8 cellular contexts compared by ENCODE assay signal in the genomic region with DNA sequence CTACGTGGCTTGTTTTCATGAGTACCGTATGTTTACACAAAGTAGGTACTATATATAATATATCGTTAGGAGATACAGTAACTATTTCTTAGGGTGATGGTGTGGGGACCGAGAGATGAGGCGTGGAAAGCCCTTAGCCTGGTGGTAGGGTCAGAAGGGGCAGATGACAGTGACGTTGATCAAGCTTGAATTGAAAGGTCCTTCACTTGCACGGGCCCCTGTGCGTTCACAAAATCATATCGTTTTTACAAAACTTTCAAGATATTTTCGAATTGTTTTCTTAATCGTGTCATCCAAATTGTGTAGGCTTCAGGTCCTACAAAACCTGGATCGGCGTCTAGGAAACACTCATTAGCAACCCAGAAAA. TPM values are rescaled to one million over a fixed set of nuclear protein-coding genes. Genes with fewer than 3 reads are reported as not detected.
DNase-seq lines count a peak whose midpoint lies in the region; ATAC-seq, FAIRE-seq and TF ChIP-seq lines count a peak whose summit lies in the region.

No MANE protein-coding gene starts in this region.

- H3K9me3 ChIP-seq in ascending aorta: no peaks in the 10 kb centered on the region
- no peaks in the 10 kb centered on the region for H3K9me3 ChIP-seq in kidney (ENCODE audit: control insufficient read depth in 1 of 2, low read length in 2 of 2)
- no peaks in the 10 kb centered on the region for H3K9me3 ChIP-seq in thoracic aorta

- peak overlapping the region; percentile 77 for H3K4me3 Mint-ChIP-seq in T-helper 1 cell treated with Interleukin-12 subunit alpha and Interleukin-12 subunit beta and Interleukin-4 antibody, amounts not matched to agents 30 μg/mL and 1 μg/mL, for 36 hours

- H3K4me3 ChIP-seq in ascending aorta (peak overlapping the region; percentile 88 to 93), kidney (ENCODE audit: low read length in 2 of 2) (peak overlapping the region; percentile 76 to 83), thoracic aorta (peak overlapping the region; percentile 82)

- no peak for FAIRE-seq in kidney (lab: Jason Lieb, UNC)

- ATAC-seq in thoracic aorta (ENCODE audit: insufficient number of reproducible peaks, low FRiP score, low read depth) (no peak), HG02798 (IDR thresholded peaks at IDR 0.05; ENCODE audit: poor library complexity, unreplicated experiment) (no peak)

- H3K27me3 Mint-ChIP-seq in T-helper 1 cell treated with Interleukin-12 subunit alpha and Interleukin-12 subunit beta and Interleukin-4 antibody, amounts not matched to agents 30 μg/mL and 1 μg/mL, for 36 hours (ENCODE audit: low read depth): peaks cover 4% of the 10 kb centered on the region

- peaks cover 16% of the 10 kb centered on the region for H3K36me3 Mint-ChIP-seq in T-helper 1 cell treated with Interleukin-12 subunit alpha and Interleukin-12 subunit beta and Interleukin-4 antibody, amounts not matched to agents 30 μg/mL and 1 μg/mL, for 36 hours (ENCODE audit: low read depth)

- no peaks in the 10 kb centered on the region for H3K36me3 ChIP-seq in ascending aorta
- H3K36me3 ChIP-seq in kidney (ENCODE audit: control insufficient read depth in 1 of 2, insufficient read depth in 2 of 2, low read length in 2 of 2): no peaks in the 10 kb centered on the region
- H3K36me3 ChIP-seq in thoracic aorta: no peaks in the 10 kb centered on the region

- H3K27ac ChIP-seq in ascending aorta (peak overlapping the region; percentile 90 to 99), kidney (ENCODE audit: low read depth in 2 of 2, low read length in 2 of 2) (peak overlapping the region; percentile 79 to 95), thoracic aorta (peak overlapping the region; percentile 96 to 97)

- TF ChIP-seq CTCF in ascending aorta (IDR thresholded peaks at IDR 0.05) (no peak), kidney (IDR thresholded peaks at IDR 0.05; ENCODE audit: borderline replicate concordance, extremely low read depth, insufficient read depth) (no peak), thoracic aorta (IDR thresholded peaks at IDR 0.05) (no peak)

- peaks cover 11% of the 10 kb centered on the region for H3K9me3 Mint-ChIP-seq in T-helper 1 cell treated with Interleukin-12 subunit alpha and Interleukin-12 subunit beta and Interleukin-4 antibody, amounts not matched to agents 30 μg/mL and 1 μg/mL, for 36 hours

- H3K27ac Mint-ChIP-seq in T-helper 1 cell treated with Interleukin-12 subunit alpha and Interleukin-12 subunit beta and Interleukin-4 antibody, amounts not matched to agents 30 μg/mL and 1 μg/mL, for 36 hours: peak overlapping the region; percentile 71

- H3K4me1 ChIP-seq in ascending aorta (peaks cover 5 to 21% of the 10 kb centered on the region in 2 donors), kidney (ENCODE audit: control insufficient read depth in 1 of 2, insufficient read depth in 1 of 2, low read depth in 1 of 2, low read length in 2 of 2) (peaks cover 7 to 9% of the 10 kb centered on the region in 2 donors), thoracic aorta (ENCODE audit: control insufficient read depth in 1 of 2, low read depth in 2 of 2) (peaks cover 26 to 49% of the 10 kb centered on the region in 2 donors)

- intact Hi-C loops in ascending aorta (cut with DNase I) (loop anchor here (5.0 kb wide), 4 partner anchors 435 to 1010 kb away; a partner anchor contains a TSS), kidney (cut with DNase I) (no loop called here)

- H3K4me1 Mint-ChIP-seq in T-helper 1 cell treated with Interleukin-12 subunit alpha and Interleukin-12 subunit beta and Interleukin-4 antibody, amounts not matched to agents 30 μg/mL and 1 μg/mL, for 36 hours (ENCODE audit: low read depth): peaks cover 31% of the 10 kb centered on the region

- H3K27me3 ChIP-seq in ascending aorta (no peaks in the 10 kb centered on the region), thoracic aorta (replicated peaks; ENCODE audit: insufficient read depth) (no peaks in the 10 kb centered on the region)

- peak overlapping the region; percentile 66 to 91 for H3K9ac ChIP-seq in kidney (ENCODE audit: low read length in 2 of 2)

- no peak for DNase-seq in T-helper 1 cell
- DNase-seq in ascending aorta (ENCODE audit: low spot score in 2 of 2): no peak
- DNase-seq in kidney: no peak
- no peak for DNase-seq in thoracic aorta (ENCODE audit: low spot score)
- no peak for DNase-seq in KG1 (lab: John Stamatoyannopoulos, UW)
- no peak for DNase-seq in kidney glomerular epithelial cell (lab: John Stamatoyannopoulos, UW)

RNA-seq across cellular contexts. Expression of a gene that starts 0.9 kb away (rescaled TPM):
- total RNA-seq in ascending aorta (7.3 TPM), kidney (39.7 TPM), thoracic aorta (10 to 100 TPM; 38.7 to 40.2 TPM)
- polyA plus RNA-seq in kidney (ENCODE audit: insufficient read depth, low read depth, low replicate concordance): 11.9 TPM
